1 cellular context compared by ENCODE assay signal in the genomic region with DNA sequence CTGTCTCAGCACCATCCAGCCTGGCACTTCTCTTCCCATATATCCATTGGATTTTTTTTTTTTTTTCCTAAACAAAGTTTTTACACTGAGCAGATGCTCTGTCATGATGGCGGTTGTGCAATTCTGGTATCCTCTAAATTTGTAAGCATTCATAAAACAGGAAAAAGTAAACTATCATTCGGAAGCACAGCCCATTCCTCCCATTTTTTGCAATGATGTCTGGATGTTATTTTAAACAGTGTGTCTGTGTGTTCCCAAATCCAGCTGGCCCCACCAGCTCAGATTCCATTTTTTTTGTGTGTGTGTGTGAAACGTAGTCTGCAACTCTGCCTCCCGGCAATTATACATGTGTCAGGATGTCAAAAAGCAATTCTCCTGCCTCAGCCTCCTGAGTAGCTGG.
TF ChIP-seq lines count a peak whose summit lies in the region.

No MANE protein-coding gene starts in this region.

TF ChIP-seq in SK-N-SH, 30 proteins besides CTCF, POLR2A, EP300 and RAD21 (continued from another document):
- TF ChIP-seq, protein P1, sequence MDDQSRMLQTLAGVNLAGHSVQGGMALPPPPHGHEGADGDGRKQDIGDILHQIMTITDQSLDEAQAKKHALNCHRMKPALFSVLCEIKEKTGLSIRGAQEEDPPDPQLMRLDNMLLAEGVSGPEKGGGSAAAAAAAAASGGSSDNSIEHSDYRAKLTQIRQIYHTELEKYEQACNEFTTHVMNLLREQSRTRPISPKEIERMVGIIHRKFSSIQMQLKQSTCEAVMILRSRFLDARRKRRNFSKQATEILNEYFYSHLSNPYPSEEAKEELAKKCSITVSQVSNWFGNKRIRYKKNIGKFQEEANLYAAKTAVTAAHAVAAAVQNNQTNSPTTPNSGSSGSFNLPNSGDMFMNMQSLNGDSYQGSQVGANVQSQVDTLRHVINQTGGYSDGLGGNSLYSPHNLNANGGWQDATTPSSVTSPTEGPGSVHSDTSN (IDR thresholded peaks at IDR 0.05), result no peak
- TF ChIP-seq JUND (IDR thresholded peaks at IDR 0.05) (no peak), TAF1 (IDR thresholded peaks at IDR 0.05; ENCODE audit: borderline replicate concordance, low read depth, low read length) (no peak), NRF1 (IDR thresholded peaks at IDR 0.05; ENCODE audit: low read depth, low read length) (no peak), NFIC (IDR thresholded peaks at IDR 0.05; ENCODE audit: borderline replicate concordance) (no peak), MXI1 (IDR thresholded peaks at IDR 0.05; ENCODE audit: low read depth, low read length) (no peak), GATA2 (CRISPR knock-in tag; IDR thresholded peaks at IDR 0.05) (no peak)
- TF ChIP-seq, protein P2, sequence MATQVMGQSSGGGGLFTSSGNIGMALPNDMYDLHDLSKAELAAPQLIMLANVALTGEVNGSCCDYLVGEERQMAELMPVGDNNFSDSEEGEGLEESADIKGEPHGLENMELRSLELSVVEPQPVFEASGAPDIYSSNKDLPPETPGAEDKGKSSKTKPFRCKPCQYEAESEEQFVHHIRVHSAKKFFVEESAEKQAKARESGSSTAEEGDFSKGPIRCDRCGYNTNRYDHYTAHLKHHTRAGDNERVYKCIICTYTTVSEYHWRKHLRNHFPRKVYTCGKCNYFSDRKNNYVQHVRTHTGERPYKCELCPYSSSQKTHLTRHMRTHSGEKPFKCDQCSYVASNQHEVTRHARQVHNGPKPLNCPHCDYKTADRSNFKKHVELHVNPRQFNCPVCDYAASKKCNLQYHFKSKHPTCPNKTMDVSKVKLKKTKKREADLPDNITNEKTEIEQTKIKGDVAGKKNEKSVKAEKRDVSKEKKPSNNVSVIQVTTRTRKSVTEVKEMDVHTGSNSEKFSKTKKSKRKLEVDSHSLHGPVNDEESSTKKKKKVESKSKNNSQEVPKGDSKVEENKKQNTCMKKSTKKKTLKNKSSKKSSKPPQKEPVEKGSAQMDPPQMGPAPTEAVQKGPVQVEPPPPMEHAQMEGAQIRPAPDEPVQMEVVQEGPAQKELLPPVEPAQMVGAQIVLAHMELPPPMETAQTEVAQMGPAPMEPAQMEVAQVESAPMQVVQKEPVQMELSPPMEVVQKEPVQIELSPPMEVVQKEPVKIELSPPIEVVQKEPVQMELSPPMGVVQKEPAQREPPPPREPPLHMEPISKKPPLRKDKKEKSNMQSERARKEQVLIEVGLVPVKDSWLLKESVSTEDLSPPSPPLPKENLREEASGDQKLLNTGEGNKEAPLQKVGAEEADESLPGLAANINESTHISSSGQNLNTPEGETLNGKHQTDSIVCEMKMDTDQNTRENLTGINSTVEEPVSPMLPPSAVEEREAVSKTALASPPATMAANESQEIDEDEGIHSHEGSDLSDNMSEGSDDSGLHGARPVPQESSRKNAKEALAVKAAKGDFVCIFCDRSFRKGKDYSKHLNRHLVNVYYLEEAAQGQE (IDR thresholded peaks at IDR 0.05; ENCODE audit: low read depth, low read length), result no peak
- TF ChIP-seq, protein P3, sequence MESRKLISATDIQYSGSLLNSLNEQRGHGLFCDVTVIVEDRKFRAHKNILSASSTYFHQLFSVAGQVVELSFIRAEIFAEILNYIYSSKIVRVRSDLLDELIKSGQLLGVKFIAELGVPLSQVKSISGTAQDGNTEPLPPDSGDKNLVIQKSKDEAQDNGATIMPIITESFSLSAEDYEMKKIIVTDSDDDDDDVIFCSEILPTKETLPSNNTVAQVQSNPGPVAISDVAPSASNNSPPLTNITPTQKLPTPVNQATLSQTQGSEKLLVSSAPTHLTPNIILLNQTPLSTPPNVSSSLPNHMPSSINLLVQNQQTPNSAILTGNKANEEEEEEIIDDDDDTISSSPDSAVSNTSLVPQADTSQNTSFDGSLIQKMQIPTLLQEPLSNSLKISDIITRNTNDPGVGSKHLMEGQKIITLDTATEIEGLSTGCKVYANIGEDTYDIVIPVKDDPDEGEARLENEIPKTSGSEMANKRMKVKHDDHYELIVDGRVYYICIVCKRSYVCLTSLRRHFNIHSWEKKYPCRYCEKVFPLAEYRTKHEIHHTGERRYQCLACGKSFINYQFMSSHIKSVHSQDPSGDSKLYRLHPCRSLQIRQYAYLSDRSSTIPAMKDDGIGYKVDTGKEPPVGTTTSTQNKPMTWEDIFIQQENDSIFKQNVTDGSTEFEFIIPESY (IDR thresholded peaks at IDR 0.05; ENCODE audit: borderline replicate concordance, low read depth), result no peak
